ENCODE assay signal across 28 cellular contexts in the genomic region with DNA sequence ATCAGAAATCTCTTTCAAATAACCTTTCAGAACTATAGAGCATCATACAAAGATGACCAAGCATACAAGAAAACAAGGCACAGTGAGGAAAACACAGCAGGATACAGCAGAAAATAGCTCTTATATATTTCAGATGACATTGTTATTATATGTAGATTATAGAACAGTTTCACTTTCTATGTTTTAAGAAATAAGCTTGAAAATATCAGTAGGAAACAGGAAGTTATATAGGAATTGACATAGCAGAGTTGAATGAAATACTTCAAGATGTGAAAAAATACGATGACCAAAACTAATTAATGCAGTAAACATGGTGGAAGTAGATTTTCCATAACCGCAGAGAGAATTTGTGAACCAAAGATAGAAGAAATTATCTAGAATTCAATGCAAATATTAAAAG.
"Had no signal": no experiment of that assay in that cellular context is flagged by ENCODE, and none has a peak within 500 bp of the region (broad histone marks: within the 10 kb centered on the region; RNA-seq: fewer than 3 reads in every experiment).

No MANE protein-coding gene starts in this region.

- H3K27ac Mint-ChIP-seq: activated CD4-positive, alpha-beta T cell treated with anti-CD3 and anti-CD28 coated beads for 36 hours; activated naive CD4-positive, alpha-beta T cell treated with anti-CD3 and anti-CD28 coated beads for 36 hours; activated T-helper 1 cell treated with anti-CD3 and anti-CD28 coated beads, Interleukin-12 subunit alpha, Interleukin-12 subunit beta, Interleukin-2, Interleukin-4 antibody, amounts not matched to agents 30 ng/mL and 10 ng/mL and 1 ng/mL, durations not matched to agents 14 hours and 24 hours and 36 hours; endodermal cell; T-helper 2 cell treated with Interferon-gamma antibody and Interleukin-4, amounts not matched to agents 5 μg/mL and 100 μg/mL, for 36 hours had no signal

- DNase-seq: activated B cell treated with CpG ODN at 0.5 μM for 24 hours; activated CD4-positive, alpha-beta T cell treated with anti-CD3 and anti-CD28 coated beads for 36 hours; activated CD4-positive, alpha-beta T cell treated with anti-CD3 and anti-CD28 coated beads, Interleukin-2, amount 50 U/mL, for 4 hours; activated CD8-positive, alpha-beta memory T cell treated with anti-CD3 and anti-CD28 coated beads, Interleukin-2, amount 50 U/mL, for 4 hours; activated effector memory CD4-positive, alpha-beta T cell treated with anti-CD3 and anti-CD28 coated beads, Interleukin-2, amount 50 U/mL, for 16 hours; activated naive CD4-positive, alpha-beta T cell treated with anti-CD3 and anti-CD28 coated beads for 36 hours; activated T-cell treated with anti-CD3 and anti-CD28 coated beads, Interleukin-2, amount 50 U/mL, for 1 hour; amniotic stem cell; brain microvascular endothelial cell; endodermal cell; foreskin keratinocyte; heart right ventricle; left lung; lower lobe of right lung; ovary; retina; sigmoid colon; small intestine; stimulated activated CD4-positive, alpha-beta T cell treated with anti-CD3 and anti-CD28 coated beads, Interleukin-4, amount 100 ng/mL, for 4 hours; stimulated activated CD8-positive, alpha-beta memory T cell treated with anti-CD3 and anti-CD28 coated beads, Interleukin-4, amount 100 ng/mL, for 48 hours; stimulated activated naive CD4-positive, alpha-beta T cell; T-helper 1 cell had no signal

- H3K4me3 ChIP-seq: coronary artery, esophagus muscularis mucosa, heart right ventricle, left lung, lower lobe of right lung, ovary, prostate gland, sigmoid colon, tibial nerve had no signal

- H3K9me3 ChIP-seq: esophagus muscularis mucosa, heart right ventricle, left lung, lower lobe of right lung, ovary, prostate gland, sigmoid colon, tibial nerve had no signal

- H3K27me3 Mint-ChIP-seq: activated B cell treated with CpG ODN at 0.5 μM for 24 hours; activated CD4-positive, alpha-beta T cell treated with anti-CD3 and anti-CD28 coated beads for 36 hours had no signal

- ATAC-seq: activated CD4-positive, alpha-beta T cell treated with anti-CD3 and anti-CD28 coated beads for 36 hours; foreskin keratinocyte; heart right ventricle; left lung; lower lobe of right lung had no signal

- H3K4me1 Mint-ChIP-seq: endodermal cell had no signal

- H3K4me1 ChIP-seq: foreskin keratinocyte, lower lobe of right lung, prostate gland, tibial nerve had no signal

- H3K27me3 ChIP-seq: brain microvascular endothelial cell, esophagus muscularis mucosa, foreskin keratinocyte, heart right ventricle, left lung, ovary, sigmoid colon, tibial nerve had no signal

- H3K4me3 Mint-ChIP-seq: activated B cell treated with CpG ODN at 0.5 μM for 24 hours; activated CD4-positive, alpha-beta T cell treated with anti-CD3 and anti-CD28 coated beads for 36 hours; activated naive CD4-positive, alpha-beta T cell treated with anti-CD3 and anti-CD28 coated beads for 36 hours; activated T-helper 1 cell treated with anti-CD3 and anti-CD28 coated beads, Interleukin-12 subunit alpha, Interleukin-12 subunit beta, Interleukin-2, Interleukin-4 antibody, amounts not matched to agents 30 ng/mL and 10 ng/mL and 1 ng/mL, durations not matched to agents 14 hours and 24 hours and 36 hours; endodermal cell; T-helper 2 cell treated with Interferon-gamma antibody and Interleukin-4, amounts not matched to agents 5 μg/mL and 100 μg/mL, for 36 hours had no signal

- H3K9me3 Mint-ChIP-seq: activated B cell treated with CpG ODN at 0.5 μM for 24 hours; activated naive CD4-positive, alpha-beta T cell treated with anti-CD3 and anti-CD28 coated beads for 36 hours; activated T-helper 1 cell treated with anti-CD3 and anti-CD28 coated beads, Interleukin-12 subunit alpha, Interleukin-12 subunit beta, Interleukin-2, Interleukin-4 antibody, amounts not matched to agents 30 ng/mL and 10 ng/mL and 1 ng/mL, durations not matched to agents 14 hours and 24 hours and 36 hours; endodermal cell; T-helper 2 cell treated with Interferon-gamma antibody and Interleukin-4, amounts not matched to agents 5 μg/mL and 100 μg/mL, for 36 hours had no signal

- H3K36me3 ChIP-seq: brain microvascular endothelial cell, lower lobe of right lung, ovary, prostate gland, sigmoid colon had no signal

- H3K27ac ChIP-seq: brain microvascular endothelial cell, coronary artery, esophagus muscularis mucosa, foreskin keratinocyte, left lung, lower lobe of right lung, ovary, prostate gland, sigmoid colon, tibial nerve had no signal
